Comparison of ENCODE assay signal across 1 cellular context in the genomic region with DNA sequence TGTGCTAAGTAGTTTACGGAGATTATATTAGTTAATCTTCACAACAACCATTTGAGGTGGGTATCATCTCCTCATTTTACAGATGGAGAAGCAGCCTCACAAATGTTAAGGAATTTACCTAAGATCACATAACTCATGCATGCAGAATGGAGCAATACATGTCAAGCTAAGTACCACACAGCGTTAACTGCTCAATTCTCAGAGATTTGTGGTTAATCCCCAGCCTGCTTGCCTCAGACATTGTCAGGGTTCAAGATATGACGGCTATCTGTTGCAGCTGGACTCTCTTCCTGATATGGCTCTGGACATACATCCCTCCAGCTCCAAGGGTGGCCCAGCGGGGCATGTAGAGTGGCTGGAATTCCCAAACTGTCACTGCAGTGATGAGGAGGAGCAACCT.
TF ChIP-seq lines count a peak whose summit lies in the region.

No MANE protein-coding gene starts in this region.

TF ChIP-seq in K562, 482 proteins besides CTCF, POLR2A, EP300 and RAD21:
- TF ChIP-seq TCF7 (IDR thresholded peaks at IDR 0.05; ENCODE audit: borderline replicate concordance) (no peak), ZNF124 (CRISPR knock-in tag; IDR thresholded peaks at IDR 0.05) (no peak), KDM1A (IDR thresholded peaks at IDR 0.05) (peak; percentile 64 to 74; a peak in 3 of 4 replicates), TAF1 (IDR thresholded peaks at IDR 0.05; ENCODE audit: control insufficient read depth, extremely low read depth, insufficient read depth, low read length, severe bottlenecking) (no peak), YBX1 (IDR thresholded peaks at IDR 0.05) (no peak), TBL1XR1 (IDR thresholded peaks at IDR 0.05; ENCODE audit: low read length in 2 of 2) (no peak), MEIS2 (IDR thresholded peaks at IDR 0.05; ENCODE audit: partially characterized antibody) (peak; percentile 67), RCOR1 (IDR thresholded peaks at IDR 0.05; ENCODE audit: borderline replicate concordance in 1 of 2, low read depth in 2 of 2, low read length in 2 of 2) (peak in 1 of 2 experiments; percentile 63; a peak in 1 of 4 replicates), DNMT1 (IDR thresholded peaks at IDR 0.05) (no peak), NR3C1 (CRISPR knock-in tag; IDR thresholded peaks at IDR 0.05) (no peak), TFAM (CRISPR knock-in tag; conservative IDR thresholded peaks at IDR 0.05) (no peak), ZNF134 (CRISPR knock-in tag; conservative IDR thresholded peaks at IDR 0.05) (no peak), TEAD1 (CRISPR knock-in tag; IDR thresholded peaks at IDR 0.05) (no peak), HNRNPH1 (optimal IDR thresholded peaks at IDR 0.05; ENCODE audit: low read depth, low read length) (no peak), BRD4 (IDR thresholded peaks at IDR 0.05) (no peak), ZFP36 (IDR thresholded peaks at IDR 0.05; ENCODE audit: low read depth, low read length, partially characterized antibody) (no peak), TCF3 (CRISPR knock-in tag; IDR thresholded peaks at IDR 0.05) (peak; percentile 28), SIN3B (IDR thresholded peaks at IDR 0.05; ENCODE audit: low read depth) (no peak), ZNF224 (CRISPR knock-in tag; IDR thresholded peaks at IDR 0.05) (no peak), RBBP5 (IDR thresholded peaks at IDR 0.05; ENCODE audit: borderline replicate concordance, insufficient read depth, low read length, poor library complexity, severe bottlenecking) (no peak), ZFPM2 (CRISPR knock-in tag; IDR thresholded peaks at IDR 0.05) (no peak), ZNF41 (CRISPR knock-in tag; conservative IDR thresholded peaks at IDR 0.05) (no peak), CBFA2T3 (IDR thresholded peaks at IDR 0.05) (peak; percentile 51), ZNF445 (CRISPR knock-in tag; IDR thresholded peaks at IDR 0.05; ENCODE audit: low read depth) (no peak)
- TF ChIP-seq, protein P1, sequence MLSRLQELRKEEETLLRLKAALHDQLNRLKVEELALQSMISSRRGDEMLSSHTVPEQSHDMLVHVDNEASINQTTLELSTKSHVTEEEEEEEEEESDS (CRISPR knock-in tag; IDR thresholded peaks at IDR 0.05) = no peak
- TF ChIP-seq, protein P2, sequence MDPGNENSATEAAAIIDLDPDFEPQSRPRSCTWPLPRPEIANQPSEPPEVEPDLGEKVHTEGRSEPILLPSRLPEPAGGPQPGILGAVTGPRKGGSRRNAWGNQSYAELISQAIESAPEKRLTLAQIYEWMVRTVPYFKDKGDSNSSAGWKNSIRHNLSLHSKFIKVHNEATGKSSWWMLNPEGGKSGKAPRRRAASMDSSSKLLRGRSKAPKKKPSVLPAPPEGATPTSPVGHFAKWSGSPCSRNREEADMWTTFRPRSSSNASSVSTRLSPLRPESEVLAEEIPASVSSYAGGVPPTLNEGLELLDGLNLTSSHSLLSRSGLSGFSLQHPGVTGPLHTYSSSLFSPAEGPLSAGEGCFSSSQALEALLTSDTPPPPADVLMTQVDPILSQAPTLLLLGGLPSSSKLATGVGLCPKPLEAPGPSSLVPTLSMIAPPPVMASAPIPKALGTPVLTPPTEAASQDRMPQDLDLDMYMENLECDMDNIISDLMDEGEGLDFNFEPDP (CRISPR knock-in tag; IDR thresholded peaks at IDR 0.05) = no peak
- TF ChIP-seq, protein P3, sequence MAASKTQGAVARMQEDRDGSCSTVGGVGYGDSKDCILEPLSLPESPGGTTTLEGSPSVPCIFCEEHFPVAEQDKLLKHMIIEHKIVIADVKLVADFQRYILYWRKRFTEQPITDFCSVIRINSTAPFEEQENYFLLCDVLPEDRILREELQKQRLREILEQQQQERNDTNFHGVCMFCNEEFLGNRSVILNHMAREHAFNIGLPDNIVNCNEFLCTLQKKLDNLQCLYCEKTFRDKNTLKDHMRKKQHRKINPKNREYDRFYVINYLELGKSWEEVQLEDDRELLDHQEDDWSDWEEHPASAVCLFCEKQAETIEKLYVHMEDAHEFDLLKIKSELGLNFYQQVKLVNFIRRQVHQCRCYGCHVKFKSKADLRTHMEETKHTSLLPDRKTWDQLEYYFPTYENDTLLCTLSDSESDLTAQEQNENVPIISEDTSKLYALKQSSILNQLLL (CRISPR knock-in tag; IDR thresholded peaks at IDR 0.05; ENCODE audit: borderline replicate concordance) = no peak
- TF ChIP-seq, protein P4, sequence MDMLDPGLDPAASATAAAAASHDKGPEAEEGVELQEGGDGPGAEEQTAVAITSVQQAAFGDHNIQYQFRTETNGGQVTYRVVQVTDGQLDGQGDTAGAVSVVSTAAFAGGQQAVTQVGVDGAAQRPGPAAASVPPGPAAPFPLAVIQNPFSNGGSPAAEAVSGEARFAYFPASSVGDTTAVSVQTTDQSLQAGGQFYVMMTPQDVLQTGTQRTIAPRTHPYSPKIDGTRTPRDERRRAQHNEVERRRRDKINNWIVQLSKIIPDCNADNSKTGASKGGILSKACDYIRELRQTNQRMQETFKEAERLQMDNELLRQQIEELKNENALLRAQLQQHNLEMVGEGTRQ (CRISPR knock-in tag; IDR thresholded peaks at IDR 0.05) = no peak
- TF ChIP-seq, protein P5, sequence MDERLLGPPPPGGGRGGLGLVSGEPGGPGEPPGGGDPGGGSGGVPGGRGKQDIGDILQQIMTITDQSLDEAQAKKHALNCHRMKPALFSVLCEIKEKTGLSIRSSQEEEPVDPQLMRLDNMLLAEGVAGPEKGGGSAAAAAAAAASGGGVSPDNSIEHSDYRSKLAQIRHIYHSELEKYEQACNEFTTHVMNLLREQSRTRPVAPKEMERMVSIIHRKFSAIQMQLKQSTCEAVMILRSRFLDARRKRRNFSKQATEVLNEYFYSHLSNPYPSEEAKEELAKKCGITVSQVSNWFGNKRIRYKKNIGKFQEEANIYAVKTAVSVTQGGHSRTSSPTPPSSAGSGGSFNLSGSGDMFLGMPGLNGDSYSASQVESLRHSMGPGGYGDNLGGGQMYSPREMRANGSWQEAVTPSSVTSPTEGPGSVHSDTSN (CRISPR knock-in tag; IDR thresholded peaks at IDR 0.05; ENCODE audit: low read depth) = no peak
- TF ChIP-seq, protein P5 (tag; conservative IDR thresholded peaks at IDR 0.05; ENCODE audit: low read depth) = peak; percentile 72
- TF ChIP-seq, protein P6, sequence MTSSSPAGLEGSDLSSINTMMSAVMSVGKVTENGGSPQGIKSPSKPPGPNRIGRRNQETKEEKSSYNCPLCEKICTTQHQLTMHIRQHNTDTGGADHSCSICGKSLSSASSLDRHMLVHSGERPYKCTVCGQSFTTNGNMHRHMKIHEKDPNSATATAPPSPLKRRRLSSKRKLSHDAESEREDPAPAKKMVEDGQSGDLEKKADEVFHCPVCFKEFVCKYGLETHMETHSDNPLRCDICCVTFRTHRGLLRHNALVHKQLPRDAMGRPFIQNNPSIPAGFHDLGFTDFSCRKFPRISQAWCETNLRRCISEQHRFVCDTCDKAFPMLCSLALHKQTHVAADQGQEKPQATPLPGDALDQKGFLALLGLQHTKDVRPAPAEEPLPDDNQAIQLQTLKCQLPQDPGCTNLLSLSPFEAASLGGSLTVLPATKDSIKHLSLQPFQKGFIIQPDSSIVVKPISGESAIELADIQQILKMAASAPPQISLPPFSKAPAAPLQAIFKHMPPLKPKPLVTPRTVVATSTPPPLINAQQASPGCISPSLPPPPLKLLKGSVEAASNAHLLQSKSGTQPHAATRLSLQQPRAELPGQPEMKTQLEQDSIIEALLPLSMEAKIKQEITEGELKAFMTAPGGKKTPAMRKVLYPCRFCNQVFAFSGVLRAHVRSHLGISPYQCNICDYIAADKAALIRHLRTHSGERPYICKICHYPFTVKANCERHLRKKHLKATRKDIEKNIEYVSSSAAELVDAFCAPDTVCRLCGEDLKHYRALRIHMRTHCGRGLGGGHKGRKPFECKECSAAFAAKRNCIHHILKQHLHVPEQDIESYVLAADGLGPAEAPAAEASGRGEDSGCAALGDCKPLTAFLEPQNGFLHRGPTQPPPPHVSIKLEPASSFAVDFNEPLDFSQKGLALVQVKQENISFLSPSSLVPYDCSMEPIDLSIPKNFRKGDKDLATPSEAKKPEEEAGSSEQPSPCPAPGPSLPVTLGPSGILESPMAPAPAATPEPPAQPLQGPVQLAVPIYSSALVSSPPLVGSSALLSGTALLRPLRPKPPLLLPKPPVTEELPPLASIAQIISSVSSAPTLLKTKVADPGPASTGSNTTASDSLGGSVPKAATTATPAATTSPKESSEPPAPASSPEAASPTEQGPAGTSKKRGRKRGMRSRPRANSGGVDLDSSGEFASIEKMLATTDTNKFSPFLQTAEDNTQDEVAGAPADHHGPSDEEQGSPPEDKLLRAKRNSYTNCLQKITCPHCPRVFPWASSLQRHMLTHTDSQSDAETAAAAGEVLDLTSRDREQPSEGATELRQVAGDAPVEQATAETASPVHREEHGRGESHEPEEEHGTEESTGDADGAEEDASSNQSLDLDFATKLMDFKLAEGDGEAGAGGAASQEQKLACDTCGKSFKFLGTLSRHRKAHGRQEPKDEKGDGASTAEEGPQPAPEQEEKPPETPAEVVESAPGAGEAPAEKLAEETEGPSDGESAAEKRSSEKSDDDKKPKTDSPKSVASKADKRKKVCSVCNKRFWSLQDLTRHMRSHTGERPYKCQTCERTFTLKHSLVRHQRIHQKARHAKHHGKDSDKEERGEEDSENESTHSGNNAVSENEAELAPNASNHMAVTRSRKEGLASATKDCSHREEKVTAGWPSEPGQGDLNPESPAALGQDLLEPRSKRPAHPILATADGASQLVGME (CRISPR knock-in tag; IDR thresholded peaks at IDR 0.05) = no peak
